Comparison of ENCODE assay signal across 17 cellular contexts in the genomic region with DNA sequence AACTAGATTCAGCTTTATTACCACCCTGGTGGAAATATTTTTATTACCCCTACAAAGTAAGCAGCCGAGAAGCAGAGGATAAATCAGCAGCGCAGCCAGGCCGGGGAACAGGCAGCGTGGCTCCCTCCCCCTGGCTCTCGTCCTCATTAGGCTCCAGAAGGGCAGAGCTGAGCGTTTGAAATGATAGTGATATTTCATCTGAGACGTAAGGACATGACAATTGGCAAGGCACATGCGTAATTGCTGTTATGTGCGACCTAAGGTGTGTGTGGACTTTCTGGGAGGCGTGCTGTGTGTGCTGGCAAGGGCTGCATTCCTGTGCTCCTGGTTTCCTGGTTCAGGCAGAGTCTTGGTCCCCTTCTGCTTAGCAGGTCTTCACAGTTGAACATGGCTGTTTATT.
"Had no signal": no experiment of that assay in that cellular context is flagged by ENCODE, and none has a peak within 500 bp of the region (broad histone marks: within the 10 kb centered on the region; RNA-seq: fewer than 3 reads in every experiment).

No MANE protein-coding gene starts in this region.

- H3K27ac ChIP-seq: hepatocyte, neutrophil, suprapubic skin, thyroid gland, upper lobe of left lung, vagina had no signal

- H3K4me2 ChIP-seq: hepatocyte, smooth muscle cell had no signal

- H3K4me3 ChIP-seq: hepatocyte, smooth muscle cell, suprapubic skin, thyroid gland, upper lobe of left lung, vagina had no signal

- H3K36me3 ChIP-seq: thyroid gland had no signal

- H3K4me1 ChIP-seq: suprapubic skin, vagina had no signal

- H3K9me3 ChIP-seq: neutrophil, suprapubic skin, thyroid gland, upper lobe of left lung, vagina had no signal

- H3K27me3 ChIP-seq: hepatocyte, neutrophil, suprapubic skin, thyroid gland, upper lobe of left lung, vagina had no signal

- DNase-seq: effector CD4-positive, alpha-beta T cell; foreskin melanocyte; head of caudate nucleus; kidney; left cardiac atrium; mesendoderm; naive thymus-derived CD8-positive, alpha-beta T cell; right cardiac atrium; stimulated activated CD4-positive, alpha-beta T cell treated with anti-CD3 and anti-CD28 coated beads, Interleukin-2, amount 100 ng/mL, for 48 hours; stimulated activated naive CD8-positive, alpha-beta T cell treated with anti-CD3 and anti-CD28 coated beads, Interleukin-15, Interleukin-2, amounts not matched to agents 100 U/mL and 50 U/mL, for 24 hours; thyroid gland; upper lobe of left lung had no signal

- ATAC-seq: left cardiac atrium; naive thymus-derived CD8-positive, alpha-beta T cell; right cardiac atrium had no signal
